In genomic region chr12:52435659-52435999, GRCh38 we compare ENCODE assay signal across 26 cellular contexts. TPM values are rescaled to one million over a fixed set of nuclear protein-coding genes. Genes with fewer than 3 reads are reported as not detected.
A peak's percentile ranks its signal among the peaks of the same experiment; 100 is the strongest.
DNase-seq lines count a peak whose midpoint lies in the region; ATAC-seq, FAIRE-seq and TF ChIP-seq lines count a peak whose summit lies in the region.
"Had no signal": no experiment of that assay in that cellular context is flagged by ENCODE, and none has a peak within 500 bp of the region (broad histone marks: within the 10 kb centered on the region; RNA-seq: fewer than 3 reads in every experiment).

No MANE protein-coding gene starts in this region.

- peak overlapping the region; percentile 80 to 86 for H3K27ac ChIP-seq in breast epithelium
- H3K27ac ChIP-seq in mammary epithelial cell (ENCODE audit: insufficient read depth, low read depth, low read length), result peak overlapping the region; percentile 82
- H3K27ac ChIP-seq in keratinocyte (ENCODE audit: control insufficient read depth, insufficient read depth, low read length), result peak overlapping the region; percentile 89
- H3K27ac ChIP-seq: GM23248 had no signal

- H3K27me3 ChIP-seq in breast epithelium (no peaks in the 10 kb centered on the region), mammary epithelial cell (ENCODE audit: insufficient read depth, low read length) (no peaks in the 10 kb centered on the region), keratinocyte (ENCODE audit: control insufficient read depth, extremely low read depth, insufficient read depth, low read length) (no peaks in the 10 kb centered on the region)

- no peaks in the 10 kb centered on the region for H3K9me3 Mint-ChIP-seq in MCF 10A (ENCODE audit: unreplicated experiment)
- H3K9me3 Mint-ChIP-seq: CD8-positive, alpha-beta T cell; IgD-negative memory B cell had no signal

- H3K9ac ChIP-seq in mammary epithelial cell (ENCODE audit: insufficient read depth, low read length) (peak overlapping the region; percentile 39), keratinocyte (ENCODE audit: control insufficient read depth, extremely low read depth, insufficient read depth, low read length) (peak overlapping the region; percentile 67)
- H3K9ac ChIP-seq: GM23248 had no signal

- BruUV-seq in MCF 10A (replicated peaks; lab: Mats Ljungman, UMichigan) (no TSS peak), mammary epithelial cell (replicated peaks; lab: Mats Ljungman, UMichigan) (TSS peak; percentile 68)

- peaks cover 26% of the 10 kb centered on the region for H3K4me1 Mint-ChIP-seq in MCF 10A (ENCODE audit: insufficient read depth, unreplicated experiment)
- H3K4me1 Mint-ChIP-seq: IgD-negative memory B cell had no signal

- POLR2A ChIA-PET in MCF 10A (lab: Yijun Ruan, JAX), result interaction anchor here (0.9 to 1.2 kb wide), 3 partner anchors 8 to 59 kb away, joined by 4 to 5 read pairs (median 5); no protein-coding TSS in a partner anchor

- H2AFZ ChIP-seq in mammary epithelial cell (ENCODE audit: low read depth, low read length), result no peak overlapping the region
- H2AFZ ChIP-seq in keratinocyte (ENCODE audit: control insufficient read depth, low read length), result no peak overlapping the region
- H2AFZ ChIP-seq: GM23248 had no signal

- H3K79me2 ChIP-seq in mammary epithelial cell (ENCODE audit: insufficient read depth, low read length) (no peaks in the 10 kb centered on the region), keratinocyte (ENCODE audit: control insufficient read depth, insufficient read depth, low read length) (peaks cover 2% of the 10 kb centered on the region)

- intact Hi-C loops in breast epithelium (cut with DNase I; ENCODE audit: low total_unique reads), result no loop called here
- intact Hi-C loops in MCF 10A (cut with micrococcal nuclease), result no loop called here
- intact Hi-C loops in mammary epithelial cell (cut with micrococcal nuclease), result no loop called here

- no peaks in the 10 kb centered on the region for H3K9me1 ChIP-seq in keratinocyte (ENCODE audit: control insufficient read depth, extremely low read depth, insufficient read depth, low read length)

- ATAC-seq in HG02870 (IDR thresholded peaks at IDR 0.05; ENCODE audit: unreplicated experiment), result no peak
- ATAC-seq in GM19324 (IDR thresholded peaks at IDR 0.05; ENCODE audit: low FRiP score, unreplicated experiment), result no peak
- ATAC-seq: CD8-positive, alpha-beta T cell had no signal

- in situ Hi-C loops in mammary epithelial cell (cut with MboI; ENCODE audit: low sequenced_read_pairs in 2 of 2), result no loop called here

- no peaks in the 10 kb centered on the region for H3K36me3 Mint-ChIP-seq in MCF 10A (ENCODE audit: insufficient read depth, unreplicated experiment)
- H3K36me3 Mint-ChIP-seq: CD8-positive, alpha-beta T cell; IgD-negative memory B cell had no signal

- TF ChIP-seq CTCF in breast epithelium (IDR thresholded peaks at IDR 0.05), result no peak
- TF ChIP-seq CTCF in MCF 10A (IDR thresholded peaks at IDR 0.05; ENCODE audit: unreplicated experiment), result no peak
- TF ChIP-seq CTCF in mammary epithelial cell (conservative IDR thresholded peaks at IDR 0.05 in 1 of 2, IDR thresholded peaks at IDR 0.05 in 1 of 2; ENCODE audit: extremely low read depth in 1 of 2, insufficient read depth in 1 of 2, low read depth in 1 of 2, low read length in 2 of 2), result no peak
- TF ChIP-seq CTCF in keratinocyte (optimal IDR thresholded peaks at IDR 0.05 in 1 of 3, IDR thresholded peaks at IDR 0.05 in 1 of 3, conservative IDR thresholded peaks at IDR 0.05 in 1 of 3; ENCODE audit: extremely low read depth in 1 of 3, insufficient read depth in 2 of 3, low read length in 3 of 3), result no peak

- TF ChIP-seq POLR2A in breast epithelium (IDR thresholded peaks at IDR 0.05), result no peak

- H3K4me2 ChIP-seq in mammary epithelial cell (ENCODE audit: insufficient read depth, low read depth, low read length) (peak overlapping the region; percentile 33), keratinocyte (ENCODE audit: control insufficient read depth, extremely low read depth, insufficient read depth, low read depth, low read length) (peak overlapping the region; percentile 65)

- peaks cover 23% of the 10 kb centered on the region for H3K27me3 Mint-ChIP-seq in MCF 10A (ENCODE audit: insufficient read depth, unreplicated experiment)

- CTCF ChIA-PET in MCF 10A (lab: Yijun Ruan, JAX) (interaction anchor here (0.6 to 0.7 kb wide), 3 partner anchors 17 to 497 kb away, joined by 3 to 4 read pairs (median 3); no protein-coding TSS in a partner anchor), mammary epithelial cell (lab: Charles Lee; ENCODE audit: low non-redundant PET) (interaction anchor here (0.6 kb wide), 2 partner anchors 21 to 60 kb away, joined by 3 to 6 read pairs; no protein-coding TSS in a partner anchor)

- no peak overlapping the region for H3K4me3 ChIP-seq in breast epithelium
- H3K4me3 ChIP-seq in mammary epithelial cell (replicated peaks in 1 of 3; ENCODE audit: insufficient read depth in 1 of 3, low read depth in 2 of 3, low read length in 3 of 3), result no peak overlapping the region
- no peak overlapping the region for H3K4me3 ChIP-seq in keratinocyte (ENCODE audit: control insufficient read depth in 2 of 3, extremely low read depth in 1 of 3, insufficient read depth in 2 of 3, low read depth in 1 of 3, low read length in 3 of 3)
- H3K4me3 ChIP-seq: GM23248 had no signal

- H3K27ac Mint-ChIP-seq in MCF 10A (ENCODE audit: low read depth, unreplicated experiment), result no peak overlapping the region
- H3K27ac Mint-ChIP-seq: CD8-positive, alpha-beta T cell; IgD-negative memory B cell had no signal

- H4K20me1 ChIP-seq in mammary epithelial cell (ENCODE audit: insufficient read depth, low read length), result no peaks in the 10 kb centered on the region
- H4K20me1 ChIP-seq in keratinocyte (ENCODE audit: control insufficient read depth, extremely low read depth, insufficient read depth, low read length), result no peaks in the 10 kb centered on the region

- no peak overlapping the region for H3K4me3 Mint-ChIP-seq in MCF 10A (ENCODE audit: unreplicated experiment)
- H3K4me3 Mint-ChIP-seq: CD8-positive, alpha-beta T cell; IgD-negative memory B cell had no signal

- FAIRE-seq in keratinocyte (lab: Jason Lieb, UNC) (no peak), GM19239 (lab: Jason Lieb, UNC) (no peak)
- FAIRE-seq: GM12891, RCC 7860 had no signal

- WGBS in mammary epithelial cell (ENCODE audit: low coverage, missing lambda C conversion rate), result 7% methylated on average over 5 of the region's 6 CpGs

- DNase-seq in breast epithelium (ENCODE audit: low spot score in 2 of 2), result no peak
- no peak for DNase-seq in MCF 10A (ENCODE audit: unreplicated experiment)
- DNase-seq in mammary epithelial cell, result no peak
- no peak for DNase-seq in keratinocyte (ENCODE audit: low read depth, low spot score)
- no peak for DNase-seq in activated naive CD4-positive, alpha-beta T cell (lab: John Stamatoyannopoulos, UW)
- DNase-seq in GM19239 (ENCODE audit: insufficient read length, low spot score), result no peak
- DNase-seq: AML-193, C1 segment of cervical spinal cord, DND-41, MV-4-11, NCI-H1105 treated with DMSO at 0.1 percent for 48 hours, NCI-H2171, NCI-H345, NCI-H524, NCI-H82, Right ventricle myocardium superior had no signal

- H3K9me3 ChIP-seq in breast epithelium (no peaks in the 10 kb centered on the region), mammary epithelial cell (replicated peaks; ENCODE audit: insufficient read depth, low read length) (no peaks in the 10 kb centered on the region), keratinocyte (ENCODE audit: control insufficient read depth, low read depth, low read length) (no peaks in the 10 kb centered on the region)

- dilution Hi-C loops in mammary epithelial cell (cut with HindIII; ENCODE audit: low sequenced_read_pairs), result no loop called here
- dilution Hi-C loops in keratinocyte (cut with MboI; ENCODE audit: extremely low pct_ligation_motif_present, low sequenced_read_pairs), result no loop called here

- H3K36me3 ChIP-seq in breast epithelium, result no peaks in the 10 kb centered on the region
- no peaks in the 10 kb centered on the region for H3K36me3 ChIP-seq in mammary epithelial cell (ENCODE audit: insufficient read depth, low read length)
- H3K36me3 ChIP-seq in keratinocyte (ENCODE audit: control insufficient read depth in 2 of 2, extremely low read depth in 1 of 2, insufficient read depth in 2 of 2, low read length in 2 of 2), result peaks cover 0 to 4% of the 10 kb centered on the region in 2 experiments

- H3K4me1 ChIP-seq in breast epithelium (no peaks in the 10 kb centered on the region), mammary epithelial cell (ENCODE audit: insufficient read depth, low read length) (peaks cover 66% of the 10 kb centered on the region), keratinocyte (ENCODE audit: control insufficient read depth, extremely low read depth, insufficient read depth, low read length) (peaks cover 67% of the 10 kb centered on the region)

RNA-seq across cellular contexts. Expression of gene KRT75, which starts 1.5 kb away (rescaled TPM):
- total RNA-seq in breast epithelium, result not detected
- not detected in 2 replicates for total RNA-seq in MCF 10A (2022)
- total RNA-seq in mammary epithelial cell, result 10 to 100 TPM in 1 of 2 donors, 1 to 10 TPM in 1; 3.2 to 26.5 TPM
- polyA plus RNA-seq in mammary epithelial cell, result 3.1 TPM
- 0.62 TPM for polyA minus RNA-seq in mammary epithelial cell
- polyA plus RNA-seq in keratinocyte, result 59.4 to 151 TPM (median 60.5 TPM) in 3 replicates
- 143 TPM for polyA plus RNA-seq in keratinocyte (2011; ENCODE audit: low read depth)
- 91.3 and 121 TPM in 2 replicates for polyA plus RNA-seq in keratinocyte (2011; cell fraction: cytosol; rRNA removed)
- polyA plus RNA-seq in keratinocyte (2011; cell fraction: nucleus; rRNA removed), result 151 and 198 TPM in 2 replicates
- 57.0 and 152 TPM in 2 replicates for polyA plus RNA-seq in keratinocyte (2012; ENCODE audit: low replicate concordance)
- 77.0 to 171 TPM (median 89.5 TPM) in 3 replicates for polyA minus RNA-seq in keratinocyte
- polyA minus RNA-seq in keratinocyte (2011; cell fraction: cytosol; rRNA and poly(A)+ RNA removed), result 144 TPM
- polyA minus RNA-seq in keratinocyte (2011; cell fraction: nucleus; rRNA and poly(A)+ RNA removed), result 87.8 and 113 TPM in 2 replicates
- total RNA-seq: A172; CD8-positive, alpha-beta T cell; GM23248; Right ventricle myocardium superior; SK-MEL-5 had no signal
- polyA plus RNA-seq: AG04450, GM23248, IgD-negative memory B cell had no signal

RNA-seq across cellular contexts. Expression of gene KRT6B, which starts 16.3 kb away (rescaled TPM):
- total RNA-seq in breast epithelium (10 to 100 TPM in 2 of 3 donors, not detected in 1; 42.0 to 69.2 TPM), MCF 10A (2022) (2.3 and 3.3 TPM in 2 replicates), mammary epithelial cell (1,000 to 10,000 TPM; 1,675 to 3,751 TPM)
- polyA plus RNA-seq in mammary epithelial cell (2,534 TPM), keratinocyte (1,722 to 4,902 TPM (median 2,016 TPM) in 3 replicates)
- polyA minus RNA-seq in mammary epithelial cell (2,595 TPM), keratinocyte (2,114 to 3,991 TPM (median 2,742 TPM) in 3 replicates)
- polyA plus RNA-seq in keratinocyte (2011; ENCODE audit: low read depth), result 2,938 TPM
- polyA plus RNA-seq in keratinocyte (2011; cell fraction: cytosol; rRNA removed), result 2,812 and 3,083 TPM in 2 replicates
- polyA plus RNA-seq in keratinocyte (2011; cell fraction: nucleus; rRNA removed), result 2,797 and 2,980 TPM in 2 replicates
- polyA plus RNA-seq in keratinocyte (2012; ENCODE audit: low replicate concordance), result 1,858 and 2,565 TPM in 2 replicates
- polyA minus RNA-seq in keratinocyte (2011; cell fraction: cytosol; rRNA and poly(A)+ RNA removed), result 3,211 TPM
- polyA minus RNA-seq in keratinocyte (2011; cell fraction: nucleus; rRNA and poly(A)+ RNA removed), result 1,354 and 1,584 TPM in 2 replicates
- total RNA-seq: A172; CD8-positive, alpha-beta T cell; GM23248; Right ventricle myocardium superior; SK-MEL-5 had no signal
- polyA plus RNA-seq: AG04450, GM23248, IgD-negative memory B cell had no signal

RNA-seq across cellular contexts. Expression of gene KRT82, which starts 29.5 kb away (rescaled TPM):
- not detected for total RNA-seq in breast epithelium
- total RNA-seq in MCF 10A (2022), result not detected in 2 replicates
- not detected for total RNA-seq in mammary epithelial cell
- 0.01 TPM for polyA plus RNA-seq in mammary epithelial cell
- not detected for polyA minus RNA-seq in mammary epithelial cell
- polyA plus RNA-seq in keratinocyte, result 0.03 TPM in 1 of 3 replicates, not detected in the others
- polyA plus RNA-seq in keratinocyte (2011; ENCODE audit: low read depth), result 0.10 TPM
- not detected in 2 replicates for polyA plus RNA-seq in keratinocyte (2011; cell fraction: cytosol; rRNA removed)
- not detected in 2 replicates for polyA plus RNA-seq in keratinocyte (2011; cell fraction: nucleus; rRNA removed)
- 0.25 TPM in 1 of 2 replicates, not detected in the other for polyA plus RNA-seq in keratinocyte (2012; ENCODE audit: low replicate concordance)
- polyA minus RNA-seq in keratinocyte, result not detected in 3 replicates
- not detected for polyA minus RNA-seq in keratinocyte (2011; cell fraction: cytosol; rRNA and poly(A)+ RNA removed)
- polyA minus RNA-seq in keratinocyte (2011; cell fraction: nucleus; rRNA and poly(A)+ RNA removed), result not detected in 2 replicates
- total RNA-seq: A172; CD8-positive, alpha-beta T cell; GM23248; Right ventricle myocardium superior; SK-MEL-5 had no signal
- polyA plus RNA-seq: AG04450, GM23248, IgD-negative memory B cell had no signal

RNA-seq across cellular contexts. Expression of gene KRT6C, which starts 38.0 kb away (rescaled TPM):
- total RNA-seq in breast epithelium (not detected), MCF 10A (2022) (0.19 and 0.44 TPM in 2 replicates), mammary epithelial cell (10 to 100 TPM; 16.6 to 29.5 TPM)
- polyA plus RNA-seq in mammary epithelial cell (23.6 TPM), keratinocyte (203 to 1,358 TPM (median 357 TPM) in 3 replicates)
- polyA minus RNA-seq in mammary epithelial cell (1.8 TPM), keratinocyte (453 to 1,813 TPM (median 710 TPM) in 3 replicates)
- polyA plus RNA-seq in keratinocyte (2011; ENCODE audit: low read depth), result 180 TPM
- 276 and 391 TPM in 2 replicates for polyA plus RNA-seq in keratinocyte (2011; cell fraction: cytosol; rRNA removed)
- 374 and 380 TPM in 2 replicates for polyA plus RNA-seq in keratinocyte (2011; cell fraction: nucleus; rRNA removed)
- 210 and 280 TPM in 2 replicates for polyA plus RNA-seq in keratinocyte (2012; ENCODE audit: low replicate concordance)
- 562 TPM for polyA minus RNA-seq in keratinocyte (2011; cell fraction: cytosol; rRNA and poly(A)+ RNA removed)
- polyA minus RNA-seq in keratinocyte (2011; cell fraction: nucleus; rRNA and poly(A)+ RNA removed), result 354 and 380 TPM in 2 replicates
- total RNA-seq: A172; CD8-positive, alpha-beta T cell; GM23248; Right ventricle myocardium superior; SK-MEL-5 had no signal
- polyA plus RNA-seq: AG04450, GM23248, IgD-negative memory B cell had no signal

RNA-seq across cellular contexts. Expression of gene KRT84, which starts 50.2 kb away (rescaled TPM):
- total RNA-seq in breast epithelium, result not detected
- total RNA-seq in MCF 10A (2022), result not detected in 2 replicates
- under 1 TPM in 1 of 2 donors, not detected in 1; 0.14 TPM for total RNA-seq in mammary epithelial cell
- polyA plus RNA-seq in mammary epithelial cell, result 0.08 TPM
- polyA minus RNA-seq in mammary epithelial cell, result not detected
- polyA plus RNA-seq in keratinocyte, result 0.05 to 0.13 TPM (median 0.10 TPM) in 3 replicates
- 0.50 TPM for polyA plus RNA-seq in keratinocyte (2011; ENCODE audit: low read depth)
- 0.02 and 0.08 TPM in 2 replicates for polyA plus RNA-seq in keratinocyte (2011; cell fraction: cytosol; rRNA removed)
- polyA plus RNA-seq in keratinocyte (2011; cell fraction: nucleus; rRNA removed), result 0.06 and 0.24 TPM in 2 replicates
- 0.34 TPM in 1 of 2 replicates, not detected in the other for polyA plus RNA-seq in keratinocyte (2012; ENCODE audit: low replicate concordance)
- 0.20 TPM in 1 of 3 replicates, not detected in the others for polyA minus RNA-seq in keratinocyte
- not detected for polyA minus RNA-seq in keratinocyte (2011; cell fraction: cytosol; rRNA and poly(A)+ RNA removed)
- 0.21 TPM in 1 of 2 replicates, not detected in the other for polyA minus RNA-seq in keratinocyte (2011; cell fraction: nucleus; rRNA and poly(A)+ RNA removed)
- total RNA-seq: A172; CD8-positive, alpha-beta T cell; GM23248; Right ventricle myocardium superior; SK-MEL-5 had no signal
- polyA plus RNA-seq: AG04450, GM23248, IgD-negative memory B cell had no signal

Comparison
In these comparisons a context has a peak if more than half of its experiments do, and no peak if none do; other contexts are left out.
1. RNA of gene KRT6B, which starts 16.3 kb away (total RNA-seq): 1,675 to 3,751 TPM in mammary epithelial cell; 42.0 to 69.2 TPM in breast epithelium and 2.3 to 3.3 TPM in MCF 10A; every median in the first group is over 10 times any median in the second.
2. Peak in every context shown above with its lines, with median percentiles within 50 percentile points of each other: H3K27ac ChIP-seq.